ENCODE assay signal across 8 cellular contexts in genomic region chr17:77425791-77426641, GRCh38.
DNase-seq lines count a peak whose midpoint lies in the region; ATAC-seq and TF ChIP-seq lines count a peak whose summit lies in the region.

No MANE protein-coding gene starts in this region.

- in situ Hi-C loops in G401 (cut with HindIII; ENCODE audit: low sequenced_read_pairs) = no loop called here

- POLR2A ChIA-PET in SK-N-SH (lab: Yijun Ruan, JAX) = interaction anchor here (1.1 to 1.6 kb wide), 3 partner anchors 8 to 76 kb away, joined by 3 to 7 read pairs (median 5); no protein-coding TSS in a partner anchor

- H3K79me2 ChIP-seq in SK-N-SH (ENCODE audit: insufficient read depth) = peaks cover 59% of the 10 kb centered on the region

- no peak overlapping the region for H2AFZ ChIP-seq in SK-N-SH (ENCODE audit: low read depth)

- TF ChIP-seq EP300 in SK-N-SH (IDR thresholded peaks at IDR 0.05; ENCODE audit: borderline replicate concordance in 1 of 2, low read depth in 1 of 2, low read length in 1 of 2) = no peak

- H3K9me3 Mint-ChIP-seq in nephron progenitor cell = no peaks in the 10 kb centered on the region

- H4K20me1 ChIP-seq in SK-N-SH (ENCODE audit: insufficient read depth) = peaks cover 3% of the 10 kb centered on the region; the same call in 1 of the 2 replicates

- no peaks in the 10 kb centered on the region for H3K9me2 ChIP-seq in SK-N-SH

- no peak for TF ChIP-seq RAD21 in SK-N-SH (IDR thresholded peaks at IDR 0.05; ENCODE audit: low read length)

- H3K27me3 Mint-ChIP-seq in nephron progenitor cell (ENCODE audit: low read depth, poor library complexity) = peaks cover 4% of the 10 kb centered on the region

- TF ChIP-seq CTCF in SK-N-SH (IDR thresholded peaks at IDR 0.05) (no peak), nephron progenitor cell (IDR thresholded peaks at IDR 0.05) (no peak)

- peaks cover 0 to 3% of the 10 kb centered on the region in 2 experiments for H3K36me3 ChIP-seq in SK-N-SH (replicated peaks in 1 of 2; ENCODE audit: control insufficient read depth in 1 of 2, insufficient read depth in 2 of 2, low read length in 1 of 2)

- ATAC-seq in GM21367 (IDR thresholded peaks at IDR 0.05; ENCODE audit: unreplicated experiment) (no peak), HG03439 (IDR thresholded peaks at IDR 0.05; ENCODE audit: unreplicated experiment) (no peak)

- DNase-seq in G401 (ENCODE audit: low spot score) (peak; percentile 89), SK-N-SH (peak; percentile 54), nephron progenitor cell (no peak), NCI-H446 (lab: John Stamatoyannopoulos, UW) (no peak), NOMO-1 (lab: John Stamatoyannopoulos, UW; ENCODE audit: unreplicated experiment in 2 of 2) (no peak)
- peak; percentile 33 for DNase-seq in effector CD4-positive, alpha-beta T cell

- H3K27me3 ChIP-seq in SK-N-SH (ENCODE audit: insufficient read depth) = no peaks in the 10 kb centered on the region

- 46% methylated on average over 18 of the region's 23 CpGs for WGBS in SK-N-SH (ENCODE audit: low lambda C conversion rate)

- peaks cover 93 to 96% of the 10 kb centered on the region in 2 experiments for H3K4me1 ChIP-seq in SK-N-SH (ENCODE audit: control insufficient read depth in 1 of 2, insufficient read depth in 2 of 2, low read depth in 1 of 2, low read length in 1 of 2)

- CTCF ChIA-PET in SK-N-SH (lab: Yijun Ruan, JAX) = interaction anchor here (1.0 to 29.4 kb wide), 15 partner anchors 9 to 96 kb away, joined by 3 to 566 read pairs (median 8); no protein-coding TSS in a partner anchor

- H3K4me3 ChIP-seq in SK-N-SH (ENCODE audit: low read depth in 2 of 2, low read length in 1 of 2) = 0 out of 4 replicates have a peak overlapping the region, but pooled peaks of 1 of the 2 experiments have one; percentile 9

- no peaks in the 10 kb centered on the region for H3K9me3 ChIP-seq in SK-N-SH

- H3K27ac ChIP-seq in SK-N-SH (ENCODE audit: low read depth in 2 of 2, low read length in 1 of 2) = peak overlapping the region; percentile 86 to 96

- peaks cover 67% of the 10 kb centered on the region for H3F3A ChIP-seq in SK-N-SH (replicated peaks; ENCODE audit: insufficient read depth)

- H3K4me2 ChIP-seq in SK-N-SH = peak overlapping the region; percentile 65

- H3K4me1 Mint-ChIP-seq in nephron progenitor cell = peaks cover 90% of the 10 kb centered on the region

- peak overlapping the region; percentile 5 for H3K4me3 Mint-ChIP-seq in nephron progenitor cell

- no peaks in the 10 kb centered on the region for H3K36me3 Mint-ChIP-seq in nephron progenitor cell (ENCODE audit: low read depth)

- H3K9ac ChIP-seq in SK-N-SH = peak overlapping the region; percentile 42; the same call in 1 of the 2 replicates

- peak overlapping the region; percentile 54 for H3K27ac Mint-ChIP-seq in nephron progenitor cell

TF ChIP-seq in SK-N-SH, 30 proteins besides CTCF, POLR2A, EP300 and RAD21 (continues in another document):
- TF ChIP-seq JUND (IDR thresholded peaks at IDR 0.05) = peak; percentile 69
- no peak for TF ChIP-seq GABPA (IDR thresholded peaks at IDR 0.05; ENCODE audit: low read depth)
- TF ChIP-seq NFIC (IDR thresholded peaks at IDR 0.05; ENCODE audit: borderline replicate concordance) = no peak
- no peak for TF ChIP-seq IRF3 (IDR thresholded peaks at IDR 0.05; ENCODE audit: low read depth, low read length)
- TF ChIP-seq ELF1 (IDR thresholded peaks at IDR 0.05) = no peak
- no peak for TF ChIP-seq USF2 (IDR thresholded peaks at IDR 0.05; ENCODE audit: borderline replicate concordance, low read depth, low read length)
- TF ChIP-seq RCOR1 (IDR thresholded peaks at IDR 0.05; ENCODE audit: low read length) = no peak
- no peak for TF ChIP-seq RFX5 (IDR thresholded peaks at IDR 0.05; ENCODE audit: low read length)
- TF ChIP-seq USF1 (IDR thresholded peaks at IDR 0.05; ENCODE audit: borderline replicate concordance, low read depth) = no peak
- TF ChIP-seq TCF12 (IDR thresholded peaks at IDR 0.05) = peak; percentile 34; the same call in 1 of the 2 replicates
- no peak for TF ChIP-seq FOXJ3 (CRISPR knock-in tag; IDR thresholded peaks at IDR 0.05)
- peak; percentile 81; the same call in 1 of the 2 replicates for TF ChIP-seq FOSL2 (IDR thresholded peaks at IDR 0.05; ENCODE audit: borderline replicate concordance, low read depth)
- no peak for TF ChIP-seq MXI1 (IDR thresholded peaks at IDR 0.05; ENCODE audit: low read depth, low read length)
- no peak for TF ChIP-seq SMC3 (IDR thresholded peaks at IDR 0.05; ENCODE audit: low read depth, low read length)
- peak; percentile 25; the same call in 1 of the 2 replicates for TF ChIP-seq POLR2AphosphoS5 (IDR thresholded peaks at IDR 0.05; ENCODE audit: low read depth, low read length)
- no peak for TF ChIP-seq EZH2phosphoT487 (IDR thresholded peaks at IDR 0.05; ENCODE audit: borderline replicate concordance, low read depth)
- no peak for TF ChIP-seq TEAD4 (IDR thresholded peaks at IDR 0.05; ENCODE audit: borderline replicate concordance, insufficient read depth)
- TF ChIP-seq REST (IDR thresholded peaks at IDR 0.05; ENCODE audit: low read depth, low read length) = no peak
- TF ChIP-seq GATA2 (CRISPR knock-in tag; IDR thresholded peaks at IDR 0.05) = no peak
- TF ChIP-seq ZBTB33 (IDR thresholded peaks at IDR 0.05; ENCODE audit: borderline replicate concordance, low read depth) = no peak
- TF ChIP-seq CHD2 (IDR thresholded peaks at IDR 0.05; ENCODE audit: low read length, partially characterized antibody) = no peak
- no peak for TF ChIP-seq NRF1 (IDR thresholded peaks at IDR 0.05; ENCODE audit: low read depth, low read length)
- TF ChIP-seq FOXM1 (IDR thresholded peaks at IDR 0.05; ENCODE audit: low read depth) = no peak

Comparison
In these comparisons a context has a peak if more than half of its experiments do, and no peak if none do; other contexts are left out.
1. DNase-seq: peak in G401 (single experiment), SK-N-SH (single experiment) and effector CD4-positive, alpha-beta T cell (single experiment); none in nephron progenitor cell (single experiment), NCI-H446 (0 of 2) and NOMO-1 (0 of 2).